Comparison of ENCODE assay signal across 2 cellular contexts in the genomic region with DNA sequence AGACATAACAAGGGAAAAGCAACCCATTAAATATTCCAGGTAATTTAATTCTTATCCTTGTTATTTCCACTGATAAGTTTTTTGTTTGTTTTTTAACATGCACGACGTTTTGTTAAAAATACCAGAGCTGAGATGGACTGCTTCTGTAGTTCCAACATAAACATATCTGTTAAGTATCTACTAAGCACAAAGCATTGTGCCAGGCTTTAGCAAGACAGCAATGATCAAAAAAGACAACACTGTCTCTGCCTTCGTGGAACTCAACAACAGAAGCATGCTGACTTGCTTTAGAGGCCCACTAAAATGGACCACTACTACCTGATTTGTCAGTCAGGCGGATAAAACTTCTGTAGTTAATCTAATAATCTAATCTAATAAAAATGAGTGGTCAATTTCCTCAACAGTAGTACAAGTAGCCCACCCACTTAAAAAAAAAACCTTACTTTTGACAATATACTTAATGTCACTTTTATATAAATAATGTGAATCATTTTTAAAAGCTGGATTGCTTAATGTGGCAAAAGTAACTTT.
TF ChIP-seq lines count a peak whose summit lies in the region.

No MANE protein-coding gene starts in this region.

TF ChIP-seq in HepG2, 621 proteins besides CTCF, POLR2A, EP300 and RAD21 (continued from another document):
- peak; percentile 99 for TF ChIP-seq ZNF205 (CRISPR knock-in tag; IDR thresholded peaks at IDR 0.05)

TF ChIP-seq in HEK293T, 16 proteins besides CTCF, POLR2A, EP300 and RAD21 (continued from another document):
- TF ChIP-seq CTBP1 (IDR thresholded peaks at IDR 0.05; ENCODE audit: borderline replicate concordance) = no peak
- TF ChIP-seq ELF4 (IDR thresholded peaks at IDR 0.05) = no peak
- TF ChIP-seq TARDBP (IDR thresholded peaks at IDR 0.05) = no peak
- no peak for TF ChIP-seq FOXA1 (IDR thresholded peaks at IDR 0.05)
- no peak for TF ChIP-seq NFRKB (IDR thresholded peaks at IDR 0.05)
TF ChIP-seq in HEK293T: peak in this region for 0.
